In genomic region chr13:32426981-32427851, GRCh38 we compare ENCODE assay signal across 8 cellular contexts. TPM values are rescaled to one million over a fixed set of nuclear protein-coding genes. Genes with fewer than 3 reads are reported as not detected.
DNase-seq lines count a peak whose midpoint lies in the region; ATAC-seq and TF ChIP-seq lines count a peak whose summit lies in the region.

No MANE protein-coding gene starts in this region.

- POLR2A ChIA-PET in activated B cell treated with CpG ODN at 0.5 μM for 24 hours (lab: Charles Lee): interaction anchor here (1.0 to 3.1 kb wide), 10 partner anchors 12 to 1116 kb away, joined by 3 to 64 read pairs (median 4); partner anchors contain the start of genes BRCA2, N4BP2L2 and ZAR1L

- intact Hi-C loops in activated B cell treated with CpG ODN at 0.5 μM for 24 hours (cut with micrococcal nuclease): loop anchor here (1.0 to 5.0 kb wide), 7 partner anchors 45 to 1265 kb away; partner anchors contain the start of genes FRY and PDS5B
- intact Hi-C loops in left colon (cut with DNase I, micrococcal nuclease): no loop called here

- H3K4me3 ChIP-seq in cardiac fibroblast (replicated peaks in 1 of 2; ENCODE audit: low read depth in 2 of 2, low read length in 2 of 2): peak overlapping the region; percentile 58 to 60

- H3K9me3 Mint-ChIP-seq in IgD-negative memory B cell (no peaks in the 10 kb centered on the region), activated B cell treated with CpG ODN at 0.5 μM for 24 hours (no peaks in the 10 kb centered on the region)

- ATAC-seq in GM21381 (IDR thresholded peaks at IDR 0.05; ENCODE audit: unreplicated experiment): peak; percentile 7
- peak; percentile 9 for ATAC-seq in activated B cell treated with CpG ODN at 0.5 μM for 24 hours (ENCODE audit: low read depth)
- peak; percentile 48 for ATAC-seq in left colon

- H3K4me3 Mint-ChIP-seq in IgD-negative memory B cell (peak overlapping the region; percentile 94 to 99 (median 95)), activated B cell treated with CpG ODN at 0.5 μM for 24 hours (peak overlapping the region; percentile 95)

- DNase-seq in DMS53 (lab: John Stamatoyannopoulos, UW): peak; percentile 72
- peak; percentile 63 for DNase-seq in activated B cell treated with CpG ODN at 0.5 μM for 24 hours
- peak; percentile 16 to 19 for DNase-seq in cardiac fibroblast (ENCODE audit: low read depth in 2 of 2)
- peak; percentile 46 to 66 for DNase-seq in left colon
- DNase-seq in stimulated activated CD4-positive, alpha-beta T cell treated with anti-CD3 and anti-CD28 coated beads, Interleukin-1b, Interleukin-23, amount 100 ng/mL, for 48 hours: peak; percentile 57
- DNase-seq in GM19240 (ENCODE audit: insufficient read length, low spot score): no peak

- CTCF ChIA-PET in activated B cell treated with CpG ODN at 0.5 μM for 24 hours (lab: Charles Lee): interaction anchor here (1.0 kb wide), 2 partner anchors 112 to 159 kb away, joined by 4 read pairs; partner anchors contain the start of genes BRCA2 and ZAR1L

- H3K36me3 Mint-ChIP-seq in IgD-negative memory B cell (peaks cover 5% of the 10 kb centered on the region), activated B cell treated with CpG ODN at 0.5 μM for 24 hours (ENCODE audit: low read depth) (peaks cover 34% of the 10 kb centered on the region)

- H3K27ac Mint-ChIP-seq in IgD-negative memory B cell: peak overlapping the region; percentile 96 to 100 (median 100)
- H3K27ac Mint-ChIP-seq in activated B cell treated with CpG ODN at 0.5 μM for 24 hours: peak overlapping the region; percentile 98

- H3K4me1 Mint-ChIP-seq in IgD-negative memory B cell (peaks cover 24 to 41% (median 26%) of the 10 kb centered on the region in 3 donors), activated B cell treated with CpG ODN at 0.5 μM for 24 hours (peaks cover 48% of the 10 kb centered on the region)

- H3K27me3 Mint-ChIP-seq in IgD-negative memory B cell (no peaks in the 10 kb centered on the region), activated B cell treated with CpG ODN at 0.5 μM for 24 hours (no peaks in the 10 kb centered on the region)

- no peak for TF ChIP-seq CTCF in activated B cell treated with CpG ODN at 0.5 μM for 24 hours (IDR thresholded peaks at IDR 0.05)
- TF ChIP-seq CTCF in cardiac fibroblast (IDR thresholded peaks at IDR 0.05; ENCODE audit: low read depth, low read length): no peak

RNA-seq across cellular contexts. Expression of gene N4BP2L1, which starts 0.7 kb away (rescaled TPM):
- 43.1 TPM for polyA plus RNA-seq in IgD-negative memory B cell
- total RNA-seq in activated B cell treated with CpG ODN at 0.5 μM for 24 hours (23.0 and 24.3 TPM in 2 replicates), left colon (10 to 100 TPM in 1 of 2 donors, 1 to 10 TPM in 1; 6.6 to 10.5 TPM)
